2 cellular contexts compared by ENCODE assay signal in the genomic region with DNA sequence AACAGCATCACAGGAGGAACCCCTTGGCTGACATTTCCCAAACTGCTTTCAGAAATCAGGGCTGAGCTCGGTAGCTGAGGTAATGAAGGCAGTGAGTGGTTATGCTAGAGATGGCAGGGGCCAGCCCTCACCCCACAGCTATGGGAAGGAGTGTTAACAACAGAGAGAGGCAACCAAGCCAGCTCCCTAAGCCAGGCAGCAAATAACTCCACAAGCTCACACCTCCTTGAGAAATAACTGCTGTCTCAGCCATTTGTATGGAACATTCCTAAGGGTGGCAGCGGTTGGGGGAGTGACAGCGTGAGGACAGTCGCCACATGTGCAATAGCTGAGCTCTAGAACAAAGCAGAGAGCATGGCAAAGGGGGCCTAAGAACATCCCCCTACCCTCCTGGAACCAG.
TF ChIP-seq lines count a peak whose summit lies in the region.

No MANE protein-coding gene starts in this region.

TF ChIP-seq in HepG2, 621 proteins besides CTCF, POLR2A, EP300 and RAD21:
- TF ChIP-seq MAFF (IDR thresholded peaks at IDR 0.05; ENCODE audit: low read depth, low read length) = peak; percentile 51; the same call in 1 of the 2 replicates
- TF ChIP-seq SIN3A (IDR thresholded peaks at IDR 0.05; ENCODE audit: borderline replicate concordance, low read depth, low read length) = no peak
- peak; percentile 61 to 63 for TF ChIP-seq MAFK (conservative IDR thresholded peaks at IDR 0.05 in 1 of 2, IDR thresholded peaks at IDR 0.05 in 1 of 2; ENCODE audit: low read length in 2 of 2)

TF ChIP-seq in H1, 55 proteins besides CTCF, POLR2A, EP300 and RAD21:
- peak; percentile 41; the same call in 1 of the 2 replicates for TF ChIP-seq MAFK (IDR thresholded peaks at IDR 0.05; ENCODE audit: low read depth, low read length)
- no peak for TF ChIP-seq POU5F1 (IDR thresholded peaks at IDR 0.05; ENCODE audit: low read depth, low read length)
- TF ChIP-seq RFX5 (IDR thresholded peaks at IDR 0.05; ENCODE audit: borderline replicate concordance, low read depth, low read length) = no peak
- TF ChIP-seq, protein P1, sequence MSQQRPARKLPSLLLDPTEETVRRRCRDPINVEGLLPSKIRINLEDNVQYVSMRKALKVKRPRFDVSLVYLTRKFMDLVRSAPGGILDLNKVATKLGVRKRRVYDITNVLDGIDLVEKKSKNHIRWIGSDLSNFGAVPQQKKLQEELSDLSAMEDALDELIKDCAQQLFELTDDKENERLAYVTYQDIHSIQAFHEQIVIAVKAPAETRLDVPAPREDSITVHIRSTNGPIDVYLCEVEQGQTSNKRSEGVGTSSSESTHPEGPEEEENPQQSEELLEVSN (IDR thresholded peaks at IDR 0.05) = no peak
TF ChIP-seq in H1: peak in this region for 1.
